Comparison of ENCODE assay signal across 9 cellular contexts in genomic region chr1:226123212-226123560, GRCh38.
DNase-seq lines count a peak whose midpoint lies in the region; TF ChIP-seq lines count a peak whose summit lies in the region.
"Had no signal": no experiment of that assay in that cellular context is flagged by ENCODE, and none has a peak within 500 bp of the region (broad histone marks: within the 10 kb centered on the region; RNA-seq: fewer than 3 reads in every experiment).

No MANE protein-coding gene starts in this region.

- H3K4me3 ChIP-seq in DOHH2 (ENCODE audit: low read length) (peak overlapping the region; percentile 84), OCI-LY3 (ENCODE audit: low read length) (peak overlapping the region; percentile 79), colonic mucosa (no peak overlapping the region)

- no peaks in the 10 kb centered on the region for H3K9me2 ChIP-seq in DOHH2 (replicated peaks; ENCODE audit: control insufficient read depth, low read length)

- TF ChIP-seq CTCF in DOHH2 (IDR thresholded peaks at IDR 0.05; ENCODE audit: low read depth, low read length, poor library complexity, severe bottlenecking): no peak
- TF ChIP-seq CTCF in OCI-LY3 (IDR thresholded peaks at IDR 0.05; ENCODE audit: low read depth, low read length): no peak
- no peak for TF ChIP-seq CTCF in colonic mucosa (IDR thresholded peaks at IDR 0.05)
- no peak for TF ChIP-seq CTCF in progenitor cell of endocrine pancreas (IDR thresholded peaks at IDR 0.05; ENCODE audit: unreplicated experiment)

- H3K27me3 ChIP-seq in DOHH2 (ENCODE audit: control insufficient read depth, low read length) (peaks cover 10% of the 10 kb centered on the region), OCI-LY3 (ENCODE audit: low read depth, low read length) (no peaks in the 10 kb centered on the region), colonic mucosa (no peaks in the 10 kb centered on the region)

- peak overlapping the region; percentile 92 for H3K27ac ChIP-seq in DOHH2 (ENCODE audit: low read depth, low read length)
- H3K27ac ChIP-seq in OCI-LY3 (ENCODE audit: low read length): peak overlapping the region; percentile 86; the same call in 1 of the 2 replicates
- H3K27ac ChIP-seq in colonic mucosa: peak overlapping the region; percentile 98
- H3K27ac ChIP-seq: psoas muscle had no signal

- intact Hi-C loops in colonic mucosa (cut with DNase I): loop anchor here (5.0 kb wide), 1 partner anchor 41 kb away; no protein-coding TSS in a partner anchor

- DNase-seq in colonic mucosa (no peak), progenitor cell of endocrine pancreas (ENCODE audit: low spot score, unreplicated experiment) (no peak), DMS 273 treated with DMSO at 0.1 percent for 48 hours (lab: John Stamatoyannopoulos, UW) (no peak), NCI-H1092 (lab: John Stamatoyannopoulos, UW) (no peak), EL (no peak)
- DNase-seq: amniotic stem cell had no signal

- H3K79me2 ChIP-seq in DOHH2 (ENCODE audit: control insufficient read depth, low read length) (no peaks in the 10 kb centered on the region), OCI-LY3 (ENCODE audit: low read length) (no peaks in the 10 kb centered on the region)

- H3K9ac ChIP-seq in OCI-LY3 (ENCODE audit: low read length): peak overlapping the region; percentile 88
- peak overlapping the region; percentile 50 to 75 for H3K9ac ChIP-seq in colonic mucosa (ENCODE audit: low read depth in 2 of 2, low read length in 2 of 2)

- H3K4me1 Mint-ChIP-seq in progenitor cell of endocrine pancreas (ENCODE audit: low read depth): peaks cover 22% of the 10 kb centered on the region

- H3K27me3 Mint-ChIP-seq in progenitor cell of endocrine pancreas: peaks cover 5% of the 10 kb centered on the region

- peaks cover 24% of the 10 kb centered on the region for H3F3A ChIP-seq in DOHH2 (ENCODE audit: control insufficient read depth, insufficient read depth)

- H3K36me3 Mint-ChIP-seq in progenitor cell of endocrine pancreas (ENCODE audit: insufficient read depth): no peaks in the 10 kb centered on the region

- no peak overlapping the region for H2AFZ ChIP-seq in OCI-LY3 (ENCODE audit: low read depth, low read length)

- H3K4me1 ChIP-seq in DOHH2 (ENCODE audit: control insufficient read depth, low read length): peaks cover 72% of the 10 kb centered on the region
- peaks cover 48% of the 10 kb centered on the region for H3K4me1 ChIP-seq in OCI-LY3 (ENCODE audit: low read length)
- H3K4me1 ChIP-seq in colonic mucosa: peaks cover 9% of the 10 kb centered on the region
- H3K4me1 ChIP-seq: psoas muscle had no signal

- no peaks in the 10 kb centered on the region for H3K9me3 Mint-ChIP-seq in progenitor cell of endocrine pancreas (ENCODE audit: low read depth)

- H4K20me1 ChIP-seq in DOHH2 (ENCODE audit: control insufficient read depth, insufficient read depth, low read depth, low read length) (no peaks in the 10 kb centered on the region), OCI-LY3 (ENCODE audit: insufficient read depth, low read length) (no peaks in the 10 kb centered on the region)

- no peaks in the 10 kb centered on the region for H3K36me3 ChIP-seq in DOHH2 (ENCODE audit: control insufficient read depth, low read length)
- no peaks in the 10 kb centered on the region for H3K36me3 ChIP-seq in OCI-LY3 (replicated peaks; ENCODE audit: low read depth, low read length)
- H3K36me3 ChIP-seq in colonic mucosa: no peaks in the 10 kb centered on the region

- H3K4me3 Mint-ChIP-seq in progenitor cell of endocrine pancreas (ENCODE audit: low read depth): peak overlapping the region; percentile 90

- H3K4me2 ChIP-seq in DOHH2 (ENCODE audit: low read length) (peak overlapping the region; percentile 98), OCI-LY3 (ENCODE audit: low read length) (peak overlapping the region; percentile 84)

- H3K9me3 ChIP-seq in DOHH2 (ENCODE audit: control insufficient read depth, insufficient read depth, low read length) (no peaks in the 10 kb centered on the region), OCI-LY3 (ENCODE audit: insufficient read depth, low read length) (no peaks in the 10 kb centered on the region), colonic mucosa (no peaks in the 10 kb centered on the region)
- H3K9me3 ChIP-seq: psoas muscle had no signal

- peak overlapping the region; percentile 98 for H3K27ac Mint-ChIP-seq in progenitor cell of endocrine pancreas
